In genomic region chr19:47644199-47644598, GRCh38 we compare ENCODE assay signal across 25 cellular contexts.
"Had no signal": no experiment of that assay in that cellular context is flagged by ENCODE, and none has a peak within 500 bp of the region (broad histone marks: within the 10 kb centered on the region; RNA-seq: fewer than 3 reads in every experiment).

No MANE protein-coding gene starts in this region.

- H3K4me3 Mint-ChIP-seq: activated naive CD4-positive, alpha-beta T cell treated with anti-CD3 and anti-CD28 coated beads, Interleukin-2, amount 10 ng/mL, durations not matched to agents 7 days and 5 days; activated naive CD8-positive, alpha-beta T cell treated with anti-CD3 and anti-CD28 coated beads, Interleukin-2, amount 50 U/mL, for 24 hours; immature natural killer cell; memory B cell had no signal

- H3K36me3 ChIP-seq: gastroesophageal sphincter, pancreas had no signal

- H3K9me3 ChIP-seq: esophagus muscularis mucosa, gastroesophageal sphincter, mucosa of descending colon, neutrophil, pancreas, stomach, testis had no signal

- H3K4me3 ChIP-seq: coronary artery, esophagus muscularis mucosa, gastroesophageal sphincter, heart left ventricle, mucosa of descending colon, pancreas, testis had no signal

- H3K4me1 ChIP-seq: pancreas had no signal

- H3K27me3 ChIP-seq: brain microvascular endothelial cell, esophagus muscularis mucosa, gastroesophageal sphincter, heart left ventricle, neutrophil, pancreas, stomach, testis had no signal

- H3K9me3 Mint-ChIP-seq: activated naive CD4-positive, alpha-beta T cell treated with anti-CD3 and anti-CD28 coated beads, Interleukin-2, amount 10 ng/mL, durations not matched to agents 7 days and 5 days; activated naive CD8-positive, alpha-beta T cell treated with anti-CD3 and anti-CD28 coated beads, Interleukin-2, amount 50 U/mL, for 24 hours; immature natural killer cell had no signal

- H3K27ac ChIP-seq: brain microvascular endothelial cell, coronary artery, pancreas, testis, WERI-Rb-1 had no signal

- DNase-seq: activated CD4-positive, alpha-beta T cell treated with anti-CD3 and anti-CD28 coated beads for 1 hour; activated CD8-positive, alpha-beta memory T cell treated with anti-CD3 and anti-CD28 coated beads for 24 hours; activated CD8-positive, alpha-beta memory T cell treated with anti-CD3 and anti-CD28 coated beads, Interleukin-2, amount 50 U/mL, for 48 hours; activated effector memory CD4-positive, alpha-beta T cell treated with Interleukin-2 at 50 U/mL for 16 hours; activated naive CD4-positive, alpha-beta T cell treated with anti-CD3 and anti-CD28 coated beads, Interleukin-2, amount 10 ng/mL, durations not matched to agents 7 days and 5 days; activated naive CD8-positive, alpha-beta T cell treated with anti-CD3 and anti-CD28 coated beads, Interleukin-2, amount 50 U/mL, for 24 hours; activated T-cell treated with anti-CD3 and anti-CD28 coated beads, Interleukin-2, amount 50 U/mL, for 48 hours; aorta; brain microvascular endothelial cell; heart left ventricle; immature natural killer cell; naive thymus-derived CD8-positive, alpha-beta T cell; pancreas; retina; stimulated activated CD4-positive, alpha-beta T cell treated with anti-CD3 and anti-CD28 coated beads, Interleukin-2, amount 100 ng/mL, for 24 hours; stomach; T-helper 2 cell; testis; WERI-Rb-1 had no signal

- ATAC-seq: activated naive CD8-positive, alpha-beta T cell treated with anti-CD3 and anti-CD28 coated beads, Interleukin-2, amount 50 U/mL, for 24 hours; gastroesophageal sphincter; heart left ventricle; mucosa of descending colon; naive thymus-derived CD8-positive, alpha-beta T cell; pancreas had no signal

- H3K27ac Mint-ChIP-seq: activated naive CD4-positive, alpha-beta T cell treated with anti-CD3 and anti-CD28 coated beads, Interleukin-2, amount 10 ng/mL, durations not matched to agents 7 days and 5 days; activated naive CD8-positive, alpha-beta T cell treated with anti-CD3 and anti-CD28 coated beads, Interleukin-2, amount 50 U/mL, for 24 hours; memory B cell had no signal
